Comparison of ENCODE assay signal across 26 cellular contexts in the genomic region with DNA sequence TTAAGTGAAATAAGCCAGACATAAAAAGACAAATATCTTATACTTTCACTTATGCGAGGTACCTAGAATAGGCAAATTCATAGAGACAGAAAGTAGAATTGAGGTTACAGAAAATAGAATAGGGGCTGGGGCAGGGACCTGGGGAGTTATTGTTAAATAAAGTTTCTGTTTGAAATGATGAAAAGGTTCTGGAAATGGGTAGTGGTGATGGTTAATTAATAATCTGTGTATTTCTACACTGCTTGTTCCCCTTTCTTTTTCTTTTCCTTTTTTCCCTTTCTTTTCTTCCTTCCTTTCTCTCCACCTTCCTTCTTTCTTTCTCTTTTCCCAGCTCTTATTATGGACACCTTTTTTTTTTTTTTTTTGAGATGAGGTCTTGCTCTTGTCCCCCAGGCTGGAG. TPM values are rescaled to one million over a fixed set of nuclear protein-coding genes. Genes with fewer than 3 reads are reported as not detected.
DNase-seq lines count a peak whose midpoint lies in the region; ATAC-seq and TF ChIP-seq lines count a peak whose summit lies in the region.
"Had no signal": no experiment of that assay in that cellular context is flagged by ENCODE, and none has a peak within 500 bp of the region (broad histone marks: within the 10 kb centered on the region; RNA-seq: fewer than 3 reads in every experiment).

No MANE protein-coding gene starts in this region.

- H3K27ac ChIP-seq in sigmoid colon, result no peak overlapping the region
- H3K27ac ChIP-seq: RWPE1 had no signal

- no peak for TF ChIP-seq POLR2A in sigmoid colon (IDR thresholded peaks at IDR 0.05)

- no peaks in the 10 kb centered on the region for H3K4me1 ChIP-seq in sigmoid colon
- H3K4me1 ChIP-seq: BE2C had no signal

- DNase-seq in GM12865 (ENCODE audit: low read depth), result peak; percentile 61
- DNase-seq in T-helper 17 cell, result no peak
- DNase-seq in activated CD4-positive, alpha-beta T cell treated with anti-CD3 and anti-CD28 coated beads for 36 hours, result no peak
- no peak for DNase-seq in sigmoid colon
- DNase-seq in MG63, result no peak
- DNase-seq: 8988T, ACHN, BE2C, Calu3, DND-41, GOT3, HCEC 1CT, Kasumi-1, NCI-H1105 treated with DMSO at 0.1 percent for 48 hours, NCI-H146, NCI-H1930, NCI-H446, NCI-H526, NCI-H82, SHP77, T-cell had no signal

- intact Hi-C loops in activated CD4-positive, alpha-beta T cell treated with anti-CD3 and anti-CD28 coated beads for 36 hours (cut with DNase I, micrococcal nuclease), result no loop called here
- intact Hi-C loops in sigmoid colon (cut with DNase I), result no loop called here

- H3K27ac Mint-ChIP-seq in T-helper 17 cell, result peak overlapping the region; percentile 75
- H3K27ac Mint-ChIP-seq in activated CD4-positive, alpha-beta T cell treated with anti-CD3 and anti-CD28 coated beads for 36 hours, result no peak overlapping the region

- H3K4me1 Mint-ChIP-seq in T-helper 17 cell, result peaks cover 20% of the 10 kb centered on the region
- peaks cover 17% of the 10 kb centered on the region for H3K4me1 Mint-ChIP-seq in activated CD4-positive, alpha-beta T cell treated with anti-CD3 and anti-CD28 coated beads for 36 hours

- H3K27me3 Mint-ChIP-seq in T-helper 17 cell, result no peaks in the 10 kb centered on the region
- no peaks in the 10 kb centered on the region for H3K27me3 Mint-ChIP-seq in activated CD4-positive, alpha-beta T cell treated with anti-CD3 and anti-CD28 coated beads for 36 hours
- H3K27me3 Mint-ChIP-seq: T-cell had no signal

- peak; percentile 53 for ATAC-seq in HG02981 (IDR thresholded peaks at IDR 0.05; ENCODE audit: unreplicated experiment)
- no peak for ATAC-seq in T-helper 17 cell
- ATAC-seq in activated CD4-positive, alpha-beta T cell treated with anti-CD3 and anti-CD28 coated beads for 36 hours, result no peak
- ATAC-seq: Panc1, T-cell had no signal

- H3K4me3 Mint-ChIP-seq in T-helper 17 cell, result no peak overlapping the region
- no peak overlapping the region for H3K4me3 Mint-ChIP-seq in activated CD4-positive, alpha-beta T cell treated with anti-CD3 and anti-CD28 coated beads for 36 hours
- H3K4me3 Mint-ChIP-seq: CD14-positive monocyte, T-cell had no signal

- POLR2A ChIA-PET in activated CD4-positive, alpha-beta T cell treated with anti-CD3 and anti-CD28 coated beads for 36 hours (lab: Charles Lee), result no interaction called here

- H3K4me3 ChIP-seq in GM12865 (ENCODE audit: low read depth, low read length), result no peak overlapping the region
- H3K4me3 ChIP-seq in sigmoid colon, result no peak overlapping the region
- H3K4me3 ChIP-seq in MG63, result no peak overlapping the region

- H3K9me3 Mint-ChIP-seq in activated CD4-positive, alpha-beta T cell treated with anti-CD3 and anti-CD28 coated beads for 36 hours (ENCODE audit: low read depth), result no peaks in the 10 kb centered on the region
- H3K9me3 Mint-ChIP-seq: T-cell had no signal

- 85% methylated on average over 1 of the region's 1 CpG for WGBS in sigmoid colon, 2 donors

- H3K27me3 ChIP-seq in sigmoid colon (no peaks in the 10 kb centered on the region), MG63 (no peaks in the 10 kb centered on the region)
- H3K27me3 ChIP-seq: BE2C had no signal

- CTCF ChIA-PET in activated CD4-positive, alpha-beta T cell treated with anti-CD3 and anti-CD28 coated beads for 36 hours (lab: Charles Lee), result interaction anchor here (0.6 kb wide), 1 partner anchor 33 kb away, joined by 3 read pairs; no protein-coding TSS in a partner anchor

- no peaks in the 10 kb centered on the region for H3K36me3 Mint-ChIP-seq in T-helper 17 cell (ENCODE audit: low read depth)
- no peaks in the 10 kb centered on the region for H3K36me3 Mint-ChIP-seq in activated CD4-positive, alpha-beta T cell treated with anti-CD3 and anti-CD28 coated beads for 36 hours (ENCODE audit: low read depth)
- H3K36me3 Mint-ChIP-seq: CD14-positive monocyte, T-cell had no signal

- no peaks in the 10 kb centered on the region for H3K9me3 ChIP-seq in T-helper 17 cell (ENCODE audit: control insufficient read depth, low read length, poor library complexity, severe bottlenecking)
- H3K9me3 ChIP-seq in sigmoid colon, result no peaks in the 10 kb centered on the region
- no peaks in the 10 kb centered on the region for H3K9me3 ChIP-seq in MG63
- H3K9me3 ChIP-seq: BE2C had no signal

- TF ChIP-seq EP300 in sigmoid colon (IDR thresholded peaks at IDR 0.05), result no peak

- no peaks in the 10 kb centered on the region for H3K36me3 ChIP-seq in sigmoid colon
- H3K36me3 ChIP-seq in MG63, result no peaks in the 10 kb centered on the region
- H3K36me3 ChIP-seq: BE2C had no signal

- no peak for TF ChIP-seq CTCF in GM12865 (IDR thresholded peaks at IDR 0.05; ENCODE audit: insufficient read depth, low read depth, low read length, missing control alignments)
- no peak for TF ChIP-seq CTCF in sigmoid colon (IDR thresholded peaks at IDR 0.05)

RNA-seq across cellular contexts. Expression of gene NAALADL1, which starts 2.8 kb away (rescaled TPM):
- 10 to 100 TPM; 12.5 to 16.0 TPM for total RNA-seq in T-helper 17 cell
- 10 to 100 TPM; 11.7 to 13.6 TPM for total RNA-seq in activated CD4-positive, alpha-beta T cell treated with anti-CD3 and anti-CD28 coated beads for 36 hours
- total RNA-seq in sigmoid colon, result 10 to 100 TPM; 29.9 to 73.1 (median 46.2) TPM
- 10 to 100 TPM in 2 of 3 donors, 1 to 10 TPM in 1; 8.8 to 26.4 (median 16.2) TPM for polyA plus RNA-seq in sigmoid colon
- not detected in 2 replicates for total RNA-seq in MG63 (2014; rRNA removed; shearing (Covaris generic); ENCODE audit: low replicate concordance)
- total RNA-seq: Calu3, SK-MEL-5 had no signal

RNA-seq across cellular contexts. Expression of gene SAC3D1, which starts 14.5 kb away (rescaled TPM):
- total RNA-seq in T-helper 17 cell (1 to 10 TPM; 1.9 to 3.9 TPM), sigmoid colon (10 to 100 TPM in 3 of 4 donors, 1 to 10 TPM in 1; 9.1 to 17.8 (median 14.1) TPM)
- 10 to 100 TPM; 10.5 to 12.1 TPM for total RNA-seq in activated CD4-positive, alpha-beta T cell treated with anti-CD3 and anti-CD28 coated beads for 36 hours
- polyA plus RNA-seq in sigmoid colon, result 10 to 100 TPM; 10.2 to 20.3 (median 10.9) TPM
- 42.1 and 54.8 TPM in 2 replicates for total RNA-seq in MG63 (2014; rRNA removed; shearing (Covaris generic); ENCODE audit: low replicate concordance)

RNA-seq across cellular contexts. Expression of gene SNX15, which starts 28.3 kb away (rescaled TPM):
- total RNA-seq in T-helper 17 cell (10 to 100 TPM; 19.7 to 20.8 TPM), sigmoid colon (10 to 100 TPM; 20.1 to 36.6 (median 25.2) TPM)
- 10 to 100 TPM; 12.1 to 14.2 TPM for total RNA-seq in activated CD4-positive, alpha-beta T cell treated with anti-CD3 and anti-CD28 coated beads for 36 hours
- 10 to 100 TPM; 21.8 to 31.4 (median 28.8) TPM for polyA plus RNA-seq in sigmoid colon
- total RNA-seq in MG63 (2014; rRNA removed; shearing (Covaris generic); ENCODE audit: low replicate concordance), result 11.2 and 18.5 TPM in 2 replicates

RNA-seq across cellular contexts. Expression of gene CDCA5, which starts 28.3 kb away (rescaled TPM):
- total RNA-seq in T-helper 17 cell (under 1 TPM; 0.37 to 0.90 TPM), sigmoid colon (1 to 10 TPM in 2 of 4 donors, under 1 TPM in 1, not detected in 1; 0.33 to 7.5 (median 3.3) TPM)
- 100 to 1,000 TPM; 111 to 119 TPM for total RNA-seq in activated CD4-positive, alpha-beta T cell treated with anti-CD3 and anti-CD28 coated beads for 36 hours
- polyA plus RNA-seq in sigmoid colon, result 10 to 100 TPM in 1 of 3 donors, 1 to 10 TPM in 2; 1.2 to 21.5 (median 6.0) TPM
- 42.5 and 43.5 TPM in 2 replicates for total RNA-seq in MG63 (2014; rRNA removed; shearing (Covaris generic); ENCODE audit: low replicate concordance)

RNA-seq across cellular contexts. Expression of gene ZFPL1, which starts 28.5 kb away (rescaled TPM):
- total RNA-seq in T-helper 17 cell (10 to 100 TPM; 40.7 to 50.2 TPM), sigmoid colon (10 to 100 TPM; 26.1 to 38.8 (median 36.9) TPM)
- total RNA-seq in activated CD4-positive, alpha-beta T cell treated with anti-CD3 and anti-CD28 coated beads for 36 hours, result 10 to 100 TPM; 24.2 to 31.8 TPM
- polyA plus RNA-seq in sigmoid colon, result 10 to 100 TPM; 48.6 to 61.5 (median 52.9) TPM
- total RNA-seq in MG63 (2014; rRNA removed; shearing (Covaris generic); ENCODE audit: low replicate concordance), result 70.2 and 88.7 TPM in 2 replicates

Comparison
In these comparisons a context has a peak if more than half of its experiments do, and no peak if none do; other contexts are left out.
1. RNA of gene NAALADL1, which starts 2.8 kb away (total RNA-seq): 29.9 to 73.1 TPM in sigmoid colon, 12.5 to 16.0 TPM in T-helper 17 cell and 11.7 to 13.6 TPM in activated CD4-positive, alpha-beta T cell treated with anti-CD3 and anti-CD28 coated beads for 36 hours; not detected in MG63; every median in the first group is over 10 times any median in the second.